ENCODE assay signal across 15 cellular contexts in genomic region chr3:45657853-45658252, GRCh38. TPM values are rescaled to one million over a fixed set of nuclear protein-coding genes. Genes with fewer than 3 reads are reported as not detected.
DNase-seq lines count a peak whose midpoint lies in the region; ATAC-seq and TF ChIP-seq lines count a peak whose summit lies in the region.
"Had no signal": no experiment of that assay in that cellular context is flagged by ENCODE, and none has a peak within 500 bp of the region (broad histone marks: within the 10 kb centered on the region; RNA-seq: fewer than 3 reads in every experiment).

No MANE protein-coding gene starts in this region.

- H3K9ac ChIP-seq in mesenchymal stem cell (ENCODE audit: low read length): peak overlapping the region; percentile 2

- H2BK120ac ChIP-seq in mesenchymal stem cell (ENCODE audit: low read depth, low read length): no peak overlapping the region

- peaks cover 27% of the 10 kb centered on the region for H3K79me1 ChIP-seq in mesenchymal stem cell (replicated peaks; ENCODE audit: low read length, poor library complexity, severe bottlenecking)

- WGBS in mesenchymal stem cell: 96% methylated on average over 4 of the region's 4 CpGs

- POLR2A ChIA-PET in PC-9 (lab: Charles Lee; ENCODE audit: unreplicated experiment): no interaction called here

- no peak overlapping the region for H3K27ac ChIP-seq in mesenchymal stem cell (ENCODE audit: low read length, poor library complexity, severe bottlenecking)
- H3K27ac ChIP-seq in PC-9: no peak overlapping the region
- H3K27ac ChIP-seq: C4-2B, cardiac muscle cell, suprapubic skin had no signal

- no peak overlapping the region for H4K8ac ChIP-seq in mesenchymal stem cell (ENCODE audit: low read length)

- BruUV-seq in PC-9 (replicated peaks; lab: Mats Ljungman, UMichigan): no TSS peak

- H3K4me2 ChIP-seq in mesenchymal stem cell (ENCODE audit: low read length, poor library complexity, severe bottlenecking) (no peak overlapping the region), PC-9 (no peak overlapping the region)

- H3K9me2 ChIP-seq in PC-9 (ENCODE audit: insufficient read depth): no peaks in the 10 kb centered on the region

- H3K36me3 ChIP-seq in mesenchymal stem cell (ENCODE audit: control insufficient read depth in 1 of 2, insufficient read depth in 2 of 2, low read depth in 1 of 2, low read length in 2 of 2) (peaks cover 0 to 8% of the 10 kb centered on the region in 2 experiments), PC-9 (ENCODE audit: low read depth) (peaks cover 4% of the 10 kb centered on the region; the same call in 1 of the 2 replicates)
- H3K36me3 ChIP-seq: cardiac muscle cell, suprapubic skin had no signal

- H3K4ac ChIP-seq in mesenchymal stem cell (ENCODE audit: low read depth in 1 of 2, low read length in 2 of 2): no peak overlapping the region

- peak; percentile 61 for ATAC-seq in GM18909 (IDR thresholded peaks at IDR 0.05; ENCODE audit: poor library complexity, unreplicated experiment)
- ATAC-seq in GM21529 (IDR thresholded peaks at IDR 0.05; ENCODE audit: unreplicated experiment): peak; percentile 67
- ATAC-seq in HG03095 (IDR thresholded peaks at IDR 0.05; ENCODE audit: unreplicated experiment): peak; percentile 66
- no peak for ATAC-seq in HG02763 (IDR thresholded peaks at IDR 0.05; ENCODE audit: unreplicated experiment)
- ATAC-seq: activated naive CD4-positive, alpha-beta T cell treated with anti-CD3 and anti-CD28 coated beads, Interleukin-2, amount 50 U/mL, for 72 hours had no signal

- intact Hi-C loops in PC-9 (cut with micrococcal nuclease; ENCODE audit: unreplicated experiment): loop anchor here (2.0 kb wide), 1 partner anchor 435 kb away; no protein-coding TSS in a partner anchor

- no peak overlapping the region for H3K23ac ChIP-seq in mesenchymal stem cell (ENCODE audit: low read length in 2 of 2)

- H3K4me1 ChIP-seq in mesenchymal stem cell (ENCODE audit: control insufficient read depth, insufficient read depth, low read depth, low read length) (peaks cover 1% of the 10 kb centered on the region), PC-9 (replicated peaks; ENCODE audit: insufficient read depth) (peaks cover 10% of the 10 kb centered on the region)

- H3K27me3 ChIP-seq in mesenchymal stem cell (ENCODE audit: control insufficient read depth in 1 of 2, insufficient read depth in 1 of 2, low read length in 2 of 2) (no peaks in the 10 kb centered on the region), PC-9 (ENCODE audit: insufficient read depth, low read depth) (no peaks in the 10 kb centered on the region)
- H3K27me3 ChIP-seq: cardiac muscle cell, suprapubic skin had no signal

- no peak overlapping the region for H2BK12ac ChIP-seq in mesenchymal stem cell (ENCODE audit: low read length in 2 of 2)

- peaks cover 32% of the 10 kb centered on the region for H3F3A ChIP-seq in PC-9 (ENCODE audit: insufficient read depth, low read depth)

- H4K20me1 ChIP-seq in PC-9 (ENCODE audit: insufficient read depth): no peaks in the 10 kb centered on the region; the same call in 1 of the 2 replicates

- H3K9me3 ChIP-seq in mesenchymal stem cell (ENCODE audit: control insufficient read depth, low read length) (no peaks in the 10 kb centered on the region), PC-9 (ENCODE audit: insufficient read depth, low read depth) (no peaks in the 10 kb centered on the region)
- H3K9me3 ChIP-seq: suprapubic skin had no signal

- H4K91ac ChIP-seq in mesenchymal stem cell (ENCODE audit: low read length): no peak overlapping the region

- no peak overlapping the region for H2AFZ ChIP-seq in mesenchymal stem cell (ENCODE audit: low read depth, low read length)
- H2AFZ ChIP-seq in PC-9: no peak overlapping the region

- CTCF ChIA-PET in PC-9 (lab: Charles Lee): interaction anchor here (2.4 kb wide), 1 partner anchor 147 kb away, joined by 9 read pairs; no protein-coding TSS in a partner anchor

- H2AK5ac ChIP-seq in mesenchymal stem cell (ENCODE audit: low read length, severe bottlenecking): no peak overlapping the region

- H2BK5ac ChIP-seq in mesenchymal stem cell (ENCODE audit: low read depth, low read length, poor library complexity, severe bottlenecking): no peak overlapping the region

- H3K4me3 ChIP-seq in mesenchymal stem cell (ENCODE audit: insufficient read depth in 1 of 2, low read depth in 1 of 2, low read length in 2 of 2) (no peak overlapping the region), PC-9 (no peak overlapping the region)
- H3K4me3 ChIP-seq: cardiac muscle cell, suprapubic skin had no signal

- DNase-seq in mesenchymal stem cell (no peak), PC-9 (no peak)
- DNase-seq in stimulated activated CD4-positive, alpha-beta T cell treated with anti-CD3 and anti-CD28 coated beads, Interleukin-4, amount 100 ng/mL, for 24 hours: no peak
- DNase-seq: activated B cell treated with CpG ODN at 0.5 μM for 24 hours; activated CD8-positive, alpha-beta memory T cell treated with anti-CD3 and anti-CD28 coated beads, Interleukin-2, amount 50 U/mL, for 4 hours; DMS79 treated with DMSO at 0.1 percent for 48 hours; NCI-H1092 had no signal

- no peak overlapping the region for H3K14ac ChIP-seq in mesenchymal stem cell (ENCODE audit: low read length in 2 of 2)

- peaks cover 40% of the 10 kb centered on the region for H3K79me2 ChIP-seq in PC-9 (ENCODE audit: low read depth)

- H2BK15ac ChIP-seq in mesenchymal stem cell (ENCODE audit: low read depth, poor library complexity, severe bottlenecking): no peak overlapping the region

- TF ChIP-seq CTCF in PC-9 (conservative IDR thresholded peaks at IDR 0.05): no peak

- H3K18ac ChIP-seq in mesenchymal stem cell (ENCODE audit: low read depth in 1 of 2, low read length in 2 of 2): no peak overlapping the region

RNA-seq across cellular contexts. Expression of gene SACM1L, which starts 31.3 kb away (rescaled TPM):
- 20.4 TPM for polyA plus RNA-seq in mesenchymal stem cell (2013, experiment 1 of 2)
- 22.4 TPM for polyA plus RNA-seq in mesenchymal stem cell (2013, experiment 2 of 2)
- 29.9 and 33.9 TPM in 2 replicates for total RNA-seq in PC-9 (2021)
